8 cellular contexts compared by ENCODE assay signal in genomic region chr2:239299218-239299939, GRCh38.
DNase-seq lines count a peak whose midpoint lies in the region; ATAC-seq and TF ChIP-seq lines count a peak whose summit lies in the region.

No MANE protein-coding gene starts in this region.

- no peaks in the 10 kb centered on the region for H3K36me3 Mint-ChIP-seq in CD8-positive, alpha-beta T cell
- H3K36me3 Mint-ChIP-seq in GM23338 (ENCODE audit: low read depth): peaks cover 5% of the 10 kb centered on the region; the same call in 2 of the 3 replicates

- no peak for TF ChIP-seq CTCF in CD8-positive, alpha-beta T cell (IDR thresholded peaks at IDR 0.05)
- TF ChIP-seq CTCF in esophagus squamous epithelium (IDR thresholded peaks at IDR 0.05): no peak
- TF ChIP-seq CTCF in prostate gland (IDR thresholded peaks at IDR 0.05): no peak
- no peak for TF ChIP-seq CTCF in GM23338 (conservative IDR thresholded peaks at IDR 0.05; ENCODE audit: low read depth in 2 of 2)

- H3K4me1 ChIP-seq in CD8-positive, alpha-beta T cell (ENCODE audit: insufficient read depth, low read length): peaks cover 71% of the 10 kb centered on the region
- peaks cover 5 to 94% (median 33%) of the 10 kb centered on the region in 3 donors for H3K4me1 ChIP-seq in esophagus squamous epithelium
- peaks cover 17% of the 10 kb centered on the region for H3K4me1 ChIP-seq in prostate gland (replicated peaks)
- H3K4me1 ChIP-seq in GM23338 (ENCODE audit: insufficient read depth): peaks cover 28% of the 10 kb centered on the region

- no peaks in the 10 kb centered on the region for H3K9me3 ChIP-seq in CD8-positive, alpha-beta T cell (ENCODE audit: low read length)
- H3K9me3 ChIP-seq in esophagus squamous epithelium: no peaks in the 10 kb centered on the region
- H3K9me3 ChIP-seq in prostate gland: no peaks in the 10 kb centered on the region

- peaks cover 86% of the 10 kb centered on the region for H3K79me2 ChIP-seq in GM23338 (replicated peaks; ENCODE audit: insufficient read depth)

- H3K36me3 ChIP-seq in CD8-positive, alpha-beta T cell (ENCODE audit: insufficient read depth, low read length): no peaks in the 10 kb centered on the region
- H3K36me3 ChIP-seq in esophagus squamous epithelium (no peaks in the 10 kb centered on the region), prostate gland (no peaks in the 10 kb centered on the region), GM23338 (ENCODE audit: insufficient read depth) (no peaks in the 10 kb centered on the region)

- no peak overlapping the region for H3K4me3 ChIP-seq in CD8-positive, alpha-beta T cell (ENCODE audit: low read depth, low read length)
- H3K4me3 ChIP-seq in esophagus squamous epithelium (no peak overlapping the region), prostate gland (no peak overlapping the region), GM23338 (no peak overlapping the region)

- WGBS in esophagus squamous epithelium, 2 donors: 78 to 83% methylated on average over 7 to 17 of the region's 19 CpGs
- WGBS in prostate gland: 48% methylated on average over 19 of the region's 19 CpGs

- H3K27ac ChIP-seq in CD8-positive, alpha-beta T cell (ENCODE audit: low read depth, low read length): peak overlapping the region; percentile 68
- H3K27ac ChIP-seq in esophagus squamous epithelium: peak overlapping the region in 3 of 4 donors; percentile 26 to 86 (median 34)
- peak overlapping the region; percentile 40 to 65 for H3K27ac ChIP-seq in prostate gland
- H3K27ac ChIP-seq in GM23338 (ENCODE audit: low read depth): no peak overlapping the region

- H2AFZ ChIP-seq in GM23338: no peak overlapping the region

- H3K4me1 Mint-ChIP-seq in CD8-positive, alpha-beta T cell (ENCODE audit: low read depth): peaks cover 73% of the 10 kb centered on the region
- H3K4me1 Mint-ChIP-seq in GM23338: peaks cover 77% of the 10 kb centered on the region

- H3F3A ChIP-seq in GM23338 (replicated peaks; ENCODE audit: low read depth): peaks cover 7% of the 10 kb centered on the region; the same call in 1 of the 2 replicates

- TF ChIP-seq POLR2A in esophagus squamous epithelium (IDR thresholded peaks at IDR 0.05) (no peak), prostate gland (IDR thresholded peaks at IDR 0.05) (no peak)

- H3K27me3 Mint-ChIP-seq in CD8-positive, alpha-beta T cell (ENCODE audit: low read depth): no peaks in the 10 kb centered on the region
- peaks cover 10% of the 10 kb centered on the region for H3K27me3 Mint-ChIP-seq in GM23338 (ENCODE audit: insufficient read depth, low read depth, poor library complexity)

- no peak for DNase-seq in CD8-positive, alpha-beta T cell
- peak; percentile 84 to 93 for DNase-seq in NCI-H526 (lab: John Stamatoyannopoulos, UW)
- no peak for DNase-seq in esophagus squamous epithelium (lab: John Stamatoyannopoulos, UW)
- peak; percentile 55 for DNase-seq in prostate gland (ENCODE audit: low spot score)
- no peak for DNase-seq in GM19238 (ENCODE audit: insufficient read length, low spot score)
- no peak for DNase-seq in GM23338 (ENCODE audit: low spot score)

- H3K4me3 Mint-ChIP-seq in CD8-positive, alpha-beta T cell: no peak overlapping the region
- no peak overlapping the region for H3K4me3 Mint-ChIP-seq in GM23338

- no peak for ATAC-seq in CD8-positive, alpha-beta T cell
- no peak for ATAC-seq in GM19455 (IDR thresholded peaks at IDR 0.05; ENCODE audit: unreplicated experiment)
- no peak for ATAC-seq in HG03280 (IDR thresholded peaks at IDR 0.05; ENCODE audit: unreplicated experiment)
- ATAC-seq in GM23338: no peak

- H3K9me2 ChIP-seq in GM23338 (ENCODE audit: insufficient read depth): no peaks in the 10 kb centered on the region

- H3K9me3 Mint-ChIP-seq in CD8-positive, alpha-beta T cell: no peaks in the 10 kb centered on the region
- no peaks in the 10 kb centered on the region; the same call in 2 of the 3 replicates for H3K9me3 Mint-ChIP-seq in GM23338

- POLR2A ChIA-PET in CD8-positive, alpha-beta T cell (lab: Charles Lee): interaction anchor here (1.6 kb wide), 1 partner anchor 10 kb away, joined by 5 read pairs; no protein-coding TSS in a partner anchor

- H3K27ac Mint-ChIP-seq in CD8-positive, alpha-beta T cell: peak overlapping the region; percentile 78
- no peak overlapping the region for H3K27ac Mint-ChIP-seq in GM23338

- CTCF ChIA-PET in CD8-positive, alpha-beta T cell (lab: Charles Lee): interaction anchor here (0.6 to 1.4 kb wide), 5 partner anchors 11 to 586 kb away, joined by 3 to 4 read pairs (median 4); no protein-coding TSS in a partner anchor

- H3K4me2 ChIP-seq in GM23338: no peak overlapping the region

- intact Hi-C loops in CD8-positive, alpha-beta T cell (cut with DNase I, micrococcal nuclease): loop anchor here in 1 of 2 experiments (2.0 kb wide), 1 partner anchor 27 kb away; no protein-coding TSS in a partner anchor
- intact Hi-C loops in esophagus squamous epithelium (cut with DNase I) (no loop called here), prostate gland (cut with DNase I) (no loop called here)

- H3K27me3 ChIP-seq in CD8-positive, alpha-beta T cell (ENCODE audit: insufficient read depth, low read length): no peaks in the 10 kb centered on the region
- no peaks in the 10 kb centered on the region for H3K27me3 ChIP-seq in esophagus squamous epithelium
- H3K27me3 ChIP-seq in prostate gland (replicated peaks; ENCODE audit: insufficient read depth): no peaks in the 10 kb centered on the region
- H3K27me3 ChIP-seq in GM23338 (ENCODE audit: insufficient read depth): no peaks in the 10 kb centered on the region

- H4K20me1 ChIP-seq in GM23338 (replicated peaks; ENCODE audit: insufficient read depth): peaks cover 16% of the 10 kb centered on the region

TF ChIP-seq in GM23338, 12 proteins besides CTCF, POLR2A, EP300 and RAD21 (continues in another document):
- TF ChIP-seq ZNF114 (CRISPR knock-in tag; IDR thresholded peaks at IDR 0.05) (no peak), EZH2phosphoT487 (IDR thresholded peaks at IDR 0.05; ENCODE audit: unreplicated experiment) (no peak), NANOG (IDR thresholded peaks at IDR 0.05; ENCODE audit: borderline replicate concordance) (no peak), REST (IDR thresholded peaks at IDR 0.05; ENCODE audit: unreplicated experiment) (no peak), JUNB (IDR thresholded peaks at IDR 0.05; ENCODE audit: unreplicated experiment) (no peak), ZNF331 (CRISPR knock-in tag; IDR thresholded peaks at IDR 0.05; ENCODE audit: low read depth) (no peak)

Comparison
In these comparisons a context has a peak if more than half of its experiments do, and no peak if none do; other contexts are left out.
1. DNase-seq: peak in NCI-H526 (2 of 2) and prostate gland (single experiment); none in CD8-positive, alpha-beta T cell (0 of 7), esophagus squamous epithelium (single experiment), GM19238 (single experiment) and GM23338 (single experiment).